In genomic region chr5:10923310-10923709, GRCh38 we compare ENCODE assay signal across 28 cellular contexts.
"Had no signal": no experiment of that assay in that cellular context is flagged by ENCODE, and none has a peak within 500 bp of the region (broad histone marks: within the 10 kb centered on the region; RNA-seq: fewer than 3 reads in every experiment).

No MANE protein-coding gene starts in this region.

- H3K27ac ChIP-seq: colonic mucosa, coronary artery, dorsolateral prefrontal cortex, epithelial cell of prostate, esophagus muscularis mucosa, esophagus squamous epithelium, foreskin keratinocyte, gastrocnemius medialis, gastroesophageal sphincter, heart left ventricle, heart right ventricle had no signal

- ATAC-seq: effector memory CD8-positive, alpha-beta T cell; esophagus mucosa; foreskin keratinocyte; gastrocnemius medialis; gastroesophageal sphincter; heart left ventricle; heart right ventricle had no signal

- H3K36me3 ChIP-seq: colonic mucosa, esophagus muscularis mucosa, esophagus squamous epithelium, gastrocnemius medialis, gastroesophageal sphincter, heart left ventricle, heart right ventricle had no signal

- FAIRE-seq: colon, endometrium, endothelial cell of umbilical vein, frontal cortex had no signal

- H3K4me3 Mint-ChIP-seq: dendritic cell treated with granulocyte-macrophage colony-stimulating factor and Interleukin-4, amounts not matched to agents 40 ng/mL and 50 ng/mL, for 4 days; effector memory CD8-positive, alpha-beta T cell; endodermal cell had no signal

- H3K27me3 ChIP-seq: colonic mucosa, dorsolateral prefrontal cortex, foreskin keratinocyte, gastrocnemius medialis, gastroesophageal sphincter, heart left ventricle had no signal

- H3K4me3 ChIP-seq: colonic mucosa, coronary artery, dorsolateral prefrontal cortex, esophagus muscularis mucosa, esophagus squamous epithelium, gastrocnemius medialis, gastroesophageal sphincter, heart left ventricle, heart right ventricle had no signal

- H3K9me3 ChIP-seq: colonic mucosa, esophagus squamous epithelium, gastrocnemius medialis had no signal

- H3K4me1 ChIP-seq: colonic mucosa, esophagus muscularis mucosa, esophagus squamous epithelium, foreskin keratinocyte, gastrocnemius medialis, gastroesophageal sphincter, heart left ventricle, heart right ventricle had no signal

- H3K27ac Mint-ChIP-seq: dendritic cell treated with granulocyte-macrophage colony-stimulating factor and Interleukin-4, amounts not matched to agents 40 ng/mL and 50 ng/mL, for 4 days; effector memory CD8-positive, alpha-beta T cell; endodermal cell had no signal

- H3K9me3 Mint-ChIP-seq: dendritic cell treated with granulocyte-macrophage colony-stimulating factor and Interleukin-4, amounts not matched to agents 40 ng/mL and 50 ng/mL, for 4 days; effector memory CD8-positive, alpha-beta T cell had no signal

- DNase-seq: colonic mucosa; cortex of kidney; dermis blood vessel endothelial cell; dorsolateral prefrontal cortex; effector CD4-positive, alpha-beta T cell; effector CD8-positive, alpha-beta T cell; effector memory CD4-positive, alpha-beta T cell; effector memory CD8-positive, alpha-beta T cell; endodermal cell; erythroblast; esophagus squamous epithelium; foreskin fibroblast; foreskin keratinocyte; foreskin melanocyte; gastrocnemius medialis; glutamatergic neuron; heart left ventricle; heart right ventricle had no signal
